17 cellular contexts compared by ENCODE assay signal in the genomic region with DNA sequence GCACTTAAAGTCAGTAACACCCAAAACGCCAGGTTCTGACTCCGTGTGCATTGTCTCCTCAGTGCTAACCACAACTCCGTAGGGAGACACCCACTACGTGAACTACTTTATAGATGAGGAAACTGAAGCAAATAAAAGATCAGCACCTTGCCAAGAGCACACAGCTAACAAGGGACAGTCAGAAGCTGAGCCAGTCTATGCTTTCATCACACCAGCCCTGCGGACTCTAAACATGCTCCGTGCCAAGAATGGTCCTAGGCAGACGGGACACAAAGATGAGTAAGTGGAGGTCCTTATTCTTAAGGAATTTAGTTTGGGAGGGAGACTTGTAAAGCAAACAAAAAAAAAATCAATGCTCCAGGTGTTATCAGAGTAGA. TPM values are rescaled to one million over a fixed set of nuclear protein-coding genes. Genes with fewer than 3 reads are reported as not detected.
DNase-seq lines count a peak whose midpoint lies in the region; ATAC-seq, FAIRE-seq and TF ChIP-seq lines count a peak whose summit lies in the region.
"Had no signal": no experiment of that assay in that cellular context is flagged by ENCODE, and none has a peak within 500 bp of the region (broad histone marks: within the 10 kb centered on the region; RNA-seq: fewer than 3 reads in every experiment).

No MANE protein-coding gene starts in this region.

- peaks cover 100% of the 10 kb centered on the region for H3K79me2 ChIP-seq in GM23248 (ENCODE audit: insufficient read depth)

- DNase-seq in GM23248 = peak; percentile 26
- DNase-seq in left colon = no peak
- peak; percentile 59 for DNase-seq in urothelium cell line (ENCODE audit: low spot score)
- no peak for DNase-seq in endothelial cell (ENCODE audit: low spot score)
- no peak for DNase-seq in activated CD4-positive, alpha-beta T cell treated with anti-CD3 and anti-CD28 coated beads, Interleukin-2, amount 10 ng/mL, durations not matched to agents 24 days and 14 days
- DNase-seq: BE2C; CD8-positive, alpha-beta memory T cell; DMS79 treated with DMSO at 0.1 percent for 48 hours; NCI-H2081 treated with DMSO at 0.1 percent for 48 hours; NCI-H510A treated with DMSO at 0.1 percent for 48 hours; NCI-H82 had no signal

- FAIRE-seq in urothelium cell line (lab: Jason Lieb, UNC) = no peak
- FAIRE-seq: G401.6 had no signal

- H2AFZ ChIP-seq in GM23248 = no peak overlapping the region

- in situ Hi-C loops in GM23248 (cut with MboI) = no loop called here

- H3K9me3 ChIP-seq in GM23248 (ENCODE audit: low read depth) = no peaks in the 10 kb centered on the region
- H3K9me3 ChIP-seq: BE2C had no signal

- H3K9ac ChIP-seq in GM23248 = no peak overlapping the region

- no peaks in the 10 kb centered on the region for H4K20me1 ChIP-seq in GM23248 (ENCODE audit: insufficient read depth)

- no peaks in the 10 kb centered on the region for H3K36me3 ChIP-seq in GM23248 (ENCODE audit: low read depth)
- H3K36me3 ChIP-seq: BE2C had no signal

- WGBS in GM23248 (ENCODE audit: low coverage in 1 of 2, low lambda C conversion rate in 2 of 2, missing lambda C conversion rate in 2 of 2), 2 experiments = 89% methylated on average over 7 of the region's 7 CpGs

- H3K27me3 ChIP-seq in GM23248 (replicated peaks; ENCODE audit: insufficient read depth) = no peaks in the 10 kb centered on the region
- H3K27me3 ChIP-seq: BE2C had no signal

- no peak overlapping the region for H3K27ac Mint-ChIP-seq in endothelial cell (ENCODE audit: unreplicated experiment)
- no peak overlapping the region for H3K27ac Mint-ChIP-seq in activated CD4-positive, alpha-beta T cell treated with anti-CD3 and anti-CD28 coated beads, Interleukin-2, amount 10 ng/mL, durations not matched to agents 24 days and 14 days
- H3K27ac Mint-ChIP-seq: CD8-positive, alpha-beta memory T cell had no signal

- no peak for TF ChIP-seq CTCF in VCaP (conservative IDR thresholded peaks at IDR 0.05)
- no peak for TF ChIP-seq CTCF in endothelial cell (IDR thresholded peaks at IDR 0.05; ENCODE audit: unreplicated experiment)

- H3K4me1 Mint-ChIP-seq in endothelial cell (ENCODE audit: unreplicated experiment) = peaks cover 37% of the 10 kb centered on the region
- no peaks in the 10 kb centered on the region for H3K4me1 Mint-ChIP-seq in activated CD4-positive, alpha-beta T cell treated with anti-CD3 and anti-CD28 coated beads, Interleukin-2, amount 10 ng/mL, durations not matched to agents 24 days and 14 days
- H3K4me1 Mint-ChIP-seq: CD8-positive, alpha-beta memory T cell had no signal

- intact Hi-C loops in left colon (cut with DNase I, micrococcal nuclease) = no loop called here
- intact Hi-C loops in activated CD4-positive, alpha-beta T cell treated with anti-CD3 and anti-CD28 coated beads, Interleukin-2, amount 10 ng/mL, durations not matched to agents 24 days and 14 days (cut with micrococcal nuclease) = no loop called here

- no peaks in the 10 kb centered on the region for H3K9me2 ChIP-seq in GM23248 (ENCODE audit: insufficient read depth)

- ATAC-seq in left colon (peak; percentile 80), HG02981 (IDR thresholded peaks at IDR 0.05; ENCODE audit: unreplicated experiment) (no peak)
- ATAC-seq: HCT116, Right ventricle myocardium inferior had no signal

- H3K4me3 Mint-ChIP-seq in endothelial cell (ENCODE audit: unreplicated experiment) = no peak overlapping the region
- H3K4me3 Mint-ChIP-seq in activated CD4-positive, alpha-beta T cell treated with anti-CD3 and anti-CD28 coated beads, Interleukin-2, amount 10 ng/mL, durations not matched to agents 24 days and 14 days = no peak overlapping the region
- H3K4me3 Mint-ChIP-seq: CD8-positive, alpha-beta memory T cell had no signal

- peaks cover 12% of the 10 kb centered on the region; the same call in 1 of the 2 replicates for H3K4me1 ChIP-seq in GM23248 (ENCODE audit: insufficient read depth)

- H3K4me3 ChIP-seq in GM23248 = no peak overlapping the region

- no peak overlapping the region for H3K27ac ChIP-seq in GM23248
- peak overlapping the region; percentile 74 for H3K27ac ChIP-seq in VCaP
- H3K27ac ChIP-seq: SK-N-MC had no signal

- no peaks in the 10 kb centered on the region for H3K9me3 Mint-ChIP-seq in endothelial cell (ENCODE audit: unreplicated experiment)
- H3K9me3 Mint-ChIP-seq in activated CD4-positive, alpha-beta T cell treated with anti-CD3 and anti-CD28 coated beads, Interleukin-2, amount 10 ng/mL, durations not matched to agents 24 days and 14 days = no peaks in the 10 kb centered on the region
- H3K9me3 Mint-ChIP-seq: CD8-positive, alpha-beta memory T cell had no signal

- no peaks in the 10 kb centered on the region for H3K27me3 Mint-ChIP-seq in endothelial cell (ENCODE audit: unreplicated experiment)
- H3K27me3 Mint-ChIP-seq in activated CD4-positive, alpha-beta T cell treated with anti-CD3 and anti-CD28 coated beads, Interleukin-2, amount 10 ng/mL, durations not matched to agents 24 days and 14 days = peaks cover 18% of the 10 kb centered on the region

- H3F3A ChIP-seq in GM23248 (ENCODE audit: insufficient read depth) = no peaks in the 10 kb centered on the region

- no peaks in the 10 kb centered on the region for H3K36me3 Mint-ChIP-seq in endothelial cell (ENCODE audit: low read depth, unreplicated experiment)
- H3K36me3 Mint-ChIP-seq in activated CD4-positive, alpha-beta T cell treated with anti-CD3 and anti-CD28 coated beads, Interleukin-2, amount 10 ng/mL, durations not matched to agents 24 days and 14 days (ENCODE audit: low read depth) = no peaks in the 10 kb centered on the region

- no peak overlapping the region for H3K4me2 ChIP-seq in GM23248 (ENCODE audit: unreplicated experiment)

RNA-seq across cellular contexts. Expression of gene MBOAT2, which starts 9.6 kb away (rescaled TPM):
- 87.4 and 116 TPM in 2 replicates for total RNA-seq in GM23248 (2014; rRNA removed; shearing (Covaris generic))
- polyA plus RNA-seq in GM23248 (2016; fragmentation: Nextera tagmentation; extraction: Ambion mirVana) = 103 and 107 TPM in 2 replicates
- total RNA-seq in left colon (10 to 100 TPM; 67.0 to 73.8 TPM), endothelial cell (ENCODE audit: unreplicated experiment) (71.6 TPM)
- total RNA-seq in activated CD4-positive, alpha-beta T cell treated with anti-CD3 and anti-CD28 coated beads, Interleukin-2, amount 10 ng/mL, durations not matched to agents 24 days and 14 days = 5.0 and 5.3 TPM in 2 replicates

Comparison
In these comparisons a context has a peak if more than half of its experiments do, and no peak if none do; other contexts are left out.
1. DNase-seq: peak in GM23248 (single experiment) and urothelium cell line (single experiment); none in left colon (0 of 2), endothelial cell (single experiment) and activated CD4-positive, alpha-beta T cell treated with anti-CD3 and anti-CD28 coated beads, Interleukin-2, amount 10 ng/mL, durations not matched to agents 24 days and 14 days (single experiment).
2. RNA of gene MBOAT2, which starts 9.6 kb away (total RNA-seq): 87.4 to 116 TPM in GM23248, 67.0 to 73.8 TPM in left colon and 71.6 TPM in endothelial cell (single experiment); 5.0 to 5.3 TPM in activated CD4-positive, alpha-beta T cell treated with anti-CD3 and anti-CD28 coated beads, Interleukin-2, amount 10 ng/mL, durations not matched to agents 24 days and 14 days; every median in the first group is over 10 times any median in the second.